In the genomic region with DNA sequence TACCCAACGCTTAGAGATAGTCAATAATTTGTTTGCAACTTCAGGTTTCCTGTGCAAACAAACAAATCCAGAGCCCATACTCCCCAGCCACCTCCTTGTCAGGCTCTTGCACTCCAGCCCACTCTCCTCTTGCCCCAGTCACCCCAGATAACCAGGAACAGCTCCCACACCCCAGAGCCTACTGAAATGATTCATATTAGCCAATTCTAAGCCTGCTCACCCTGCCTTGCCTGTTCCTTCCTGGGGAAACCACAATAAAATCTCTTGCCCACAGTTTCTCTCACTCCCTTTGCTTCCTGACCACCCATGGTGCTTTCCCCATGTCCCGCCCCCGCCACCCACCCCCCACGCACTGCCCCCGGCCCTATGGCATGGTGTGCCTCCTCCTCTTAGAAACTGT, we compare ENCODE assay signal across 13 cellular contexts. TPM values are rescaled to one million over a fixed set of nuclear protein-coding genes. Genes with fewer than 3 reads are reported as not detected.
DNase-seq lines count a peak whose midpoint lies in the region; ATAC-seq and TF ChIP-seq lines count a peak whose summit lies in the region.
"Had no signal": no experiment of that assay in that cellular context is flagged by ENCODE, and none has a peak within 500 bp of the region (broad histone marks: within the 10 kb centered on the region; RNA-seq: fewer than 3 reads in every experiment).

No MANE protein-coding gene starts in this region.

- no peak overlapping the region for H3K27ac ChIP-seq in CD4-positive, alpha-beta memory T cell (ENCODE audit: low read depth, low read length)
- no peak overlapping the region for H3K27ac ChIP-seq in dorsolateral prefrontal cortex

- peak; percentile 38 to 68 (median 42) for DNase-seq in CD4-positive, alpha-beta memory T cell
- peak; percentile 100 for DNase-seq in NB4 (ENCODE audit: low read depth)
- peak; percentile 36 for DNase-seq in activated CD8-positive, alpha-beta memory T cell treated with anti-CD3 and anti-CD28 coated beads, Interleukin-2, amount 50 U/mL, for 4 hours
- peak in 2 of 10 donors; percentile 14 to 17 for DNase-seq in naive thymus-derived CD8-positive, alpha-beta T cell
- DNase-seq in GM19238 (ENCODE audit: insufficient read length, low spot score) = no peak
- DNase-seq in dorsolateral prefrontal cortex = no peak
- DNase-seq: NCI-H1694, PC-3 had no signal

- H3K27me3 ChIP-seq in CD4-positive, alpha-beta memory T cell (ENCODE audit: insufficient read depth, low read length) = no peaks in the 10 kb centered on the region
- H3K27me3 ChIP-seq in dorsolateral prefrontal cortex = peaks cover 0 to 46% (median 19%) of the 10 kb centered on the region in 45 donors

- peak overlapping the region; percentile 31 to 36 for H3K4me3 ChIP-seq in CD4-positive, alpha-beta memory T cell (ENCODE audit: low read length in 2 of 2)
- H3K4me3 ChIP-seq in NB4 (ENCODE audit: low read depth, low read length) = peak overlapping the region; percentile 18
- no peak overlapping the region for H3K4me3 ChIP-seq in dorsolateral prefrontal cortex

- no peaks in the 10 kb centered on the region for H3K9me3 ChIP-seq in CD4-positive, alpha-beta memory T cell (ENCODE audit: control insufficient read depth in 1 of 2, low read length in 2 of 2)

- intact Hi-C loops in CD4-positive, alpha-beta memory T cell (cut with micrococcal nuclease) = no loop called here
- intact Hi-C loops in dorsolateral prefrontal cortex (cut with DNase I) = no loop called here

- peaks cover 72% of the 10 kb centered on the region for H3K4me1 ChIP-seq in CD4-positive, alpha-beta memory T cell (ENCODE audit: insufficient read depth, low read length)

- ATAC-seq in naive thymus-derived CD8-positive, alpha-beta T cell = peak; percentile 68 to 70
- ATAC-seq in GM18505 (IDR thresholded peaks at IDR 0.05; ENCODE audit: unreplicated experiment) (no peak), GM19023 (IDR thresholded peaks at IDR 0.05; ENCODE audit: unreplicated experiment) (no peak)
- ATAC-seq: left lobe of liver, PC-3, WTC11 had no signal

- H3K4me1 Mint-ChIP-seq in CD4-positive, alpha-beta memory T cell = peaks cover 42 to 76% (median 57%) of the 10 kb centered on the region in 4 donors
- H3K4me1 Mint-ChIP-seq in naive thymus-derived CD8-positive, alpha-beta T cell = peaks cover 22 to 61% (median 55%) of the 10 kb centered on the region in 4 donors
- H3K4me1 Mint-ChIP-seq: WTC11 had no signal

- no peaks in the 10 kb centered on the region for H3K36me3 Mint-ChIP-seq in CD4-positive, alpha-beta memory T cell
- H3K36me3 Mint-ChIP-seq in naive thymus-derived CD8-positive, alpha-beta T cell = no peaks in the 10 kb centered on the region

- H3K27ac Mint-ChIP-seq in CD4-positive, alpha-beta memory T cell = peak overlapping the region; percentile 65 to 93 (median 84)
- peak overlapping the region; percentile 3 to 90 (median 61) for H3K27ac Mint-ChIP-seq in naive thymus-derived CD8-positive, alpha-beta T cell
- H3K27ac Mint-ChIP-seq: WTC11 had no signal

- H3K27me3 Mint-ChIP-seq in CD4-positive, alpha-beta memory T cell = no peaks in the 10 kb centered on the region
- no peaks in the 10 kb centered on the region for H3K27me3 Mint-ChIP-seq in naive thymus-derived CD8-positive, alpha-beta T cell

- peak overlapping the region; percentile 72 to 94 (median 82) for H3K4me3 Mint-ChIP-seq in CD4-positive, alpha-beta memory T cell
- H3K4me3 Mint-ChIP-seq in naive thymus-derived CD8-positive, alpha-beta T cell = peak overlapping the region; percentile 50 to 82 (median 76)
- H3K4me3 Mint-ChIP-seq: WTC11 had no signal

- TF ChIP-seq POLR2A in NB4 (IDR thresholded peaks at IDR 0.05; ENCODE audit: extremely low read depth, insufficient read length) (no peak), GM18505 (IDR thresholded peaks at IDR 0.05; ENCODE audit: borderline replicate concordance, extremely low read depth, insufficient read depth, insufficient read length) (no peak)

- POLR2A ChIA-PET in CD4-positive, alpha-beta memory T cell (lab: Charles Lee; ENCODE audit: partially characterized antibody) = no interaction called here
- POLR2A ChIA-PET in naive thymus-derived CD8-positive, alpha-beta T cell (lab: Charles Lee) = no interaction called here

- CTCF ChIA-PET in CD4-positive, alpha-beta memory T cell (lab: Charles Lee; ENCODE audit: partially characterized antibody) = interaction anchor here (1.4 to 2.0 kb wide), 3 partner anchors 9 to 49 kb away, joined by 6 to 7 read pairs (median 7); no protein-coding TSS in a partner anchor

- TF ChIP-seq CTCF in NB4 (IDR thresholded peaks at IDR 0.05; ENCODE audit: low read depth, low read length) (no peak), dorsolateral prefrontal cortex (IDR thresholded peaks at IDR 0.05 in 54 of 56, conservative IDR thresholded peaks at IDR 0.05 in 2 of 56; ENCODE audit: low read depth in 1 of 56, partially characterized antibody in 56 of 56) (no peak)

- no peaks in the 10 kb centered on the region for H3K9me3 Mint-ChIP-seq in CD4-positive, alpha-beta memory T cell
- no peaks in the 10 kb centered on the region for H3K9me3 Mint-ChIP-seq in naive thymus-derived CD8-positive, alpha-beta T cell

- H3K36me3 ChIP-seq in CD4-positive, alpha-beta memory T cell (ENCODE audit: insufficient read depth, low read length) = no peaks in the 10 kb centered on the region

RNA-seq across cellular contexts. Expression of gene ACTL9, which starts 3.8 kb away (rescaled TPM):
- total RNA-seq in CD4-positive, alpha-beta memory T cell = not detected
- polyA plus RNA-seq in CD4-positive, alpha-beta memory T cell = not detected
- not detected for total RNA-seq in naive thymus-derived CD8-positive, alpha-beta T cell
- not detected for polyA plus RNA-seq in naive thymus-derived CD8-positive, alpha-beta T cell
- not detected for total RNA-seq in dorsolateral prefrontal cortex
- total RNA-seq: left lobe of liver, PC-3, posterior vena cava, WTC11 had no signal

RNA-seq across cellular contexts. Expression of gene OR2Z1, which starts 19.1 kb away (rescaled TPM):
- not detected for total RNA-seq in CD4-positive, alpha-beta memory T cell
- polyA plus RNA-seq in CD4-positive, alpha-beta memory T cell = not detected
- total RNA-seq in naive thymus-derived CD8-positive, alpha-beta T cell = not detected
- polyA plus RNA-seq in naive thymus-derived CD8-positive, alpha-beta T cell = not detected
- not detected for total RNA-seq in dorsolateral prefrontal cortex
- total RNA-seq: left lobe of liver, PC-3, posterior vena cava, WTC11 had no signal

Comparison
In these comparisons a context has a peak if more than half of its experiments do, and no peak if none do; other contexts are left out.
1. DNase-seq: peak in CD4-positive, alpha-beta memory T cell (5 of 5), NB4 (single experiment) and activated CD8-positive, alpha-beta memory T cell treated with anti-CD3 and anti-CD28 coated beads, Interleukin-2, amount 50 U/mL, for 4 hours (single experiment); none in GM19238 (single experiment) and dorsolateral prefrontal cortex (0 of 10).
2. H3K4me3 ChIP-seq: peak in CD4-positive, alpha-beta memory T cell (2 of 2) and NB4 (single experiment); none in dorsolateral prefrontal cortex (0 of 59).
3. ATAC-seq: peak in naive thymus-derived CD8-positive, alpha-beta T cell (2 of 2); none in GM18505 (single experiment) and GM19023 (single experiment).